Comparison of ENCODE assay signal across 30 cellular contexts in genomic region chr2:161843936-161844335, GRCh38.
"Had no signal": no experiment of that assay in that cellular context is flagged by ENCODE, and none has a peak within 500 bp of the region (broad histone marks: within the 10 kb centered on the region; RNA-seq: fewer than 3 reads in every experiment).

No MANE protein-coding gene starts in this region.

- H3K36me3 ChIP-seq: ascending aorta, cardiac muscle cell, colonic mucosa, gastrocnemius medialis, left lung, right lobe of liver, thoracic aorta had no signal

- H3K9me3 Mint-ChIP-seq: activated CD4-positive, alpha-beta T cell treated with anti-CD3 and anti-CD28 coated beads, Interleukin-2, amount 10 ng/mL, durations not matched to agents 24 days and 14 days; activated naive CD4-positive, alpha-beta T cell treated with anti-CD3 and anti-CD28 coated beads, Interleukin-2, amount 10 ng/mL, durations not matched to agents 7 days and 5 days; activated naive CD8-positive, alpha-beta T cell treated with anti-CD3 and anti-CD28 coated beads, Interleukin-2, amount 10 ng/mL, durations not matched to agents 7 days and 5 days; activated T-cell treated with anti-CD3 and anti-CD28 coated beads, Interleukin-2, amount 50 U/mL, for 24 hours; nephron had no signal

- DNase-seq: activated CD4-positive, alpha-beta memory T cell treated with anti-CD3 and anti-CD28 coated beads for 36 hours; activated CD4-positive, alpha-beta T cell treated with anti-CD3 and anti-CD28 coated beads, Interleukin-2, amount 10 ng/mL, durations not matched to agents 24 days and 14 days; activated CD4-positive, CD25-positive, alpha-beta regulatory T cell treated with anti-CD3 and anti-CD28 coated beads, Interleukin-2, amount 50 U/mL, for 72 hours; activated CD8-positive, alpha-beta memory T cell treated with anti-CD3 and anti-CD28 coated beads, Interleukin-2, amount 50 U/mL, for 4 hours; activated gamma-delta T cell; activated naive CD4-positive, alpha-beta T cell treated with anti-CD3 and anti-CD28 coated beads, Interleukin-2, amount 10 ng/mL, durations not matched to agents 7 days and 5 days; activated naive CD8-positive, alpha-beta T cell treated with anti-CD3 and anti-CD28 coated beads, Interleukin-2, amount 10 ng/mL, durations not matched to agents 7 days and 5 days; activated T-cell treated with anti-CD3 and anti-CD28 coated beads, Interleukin-2, amount 50 U/mL, for 24 hours; cerebellar nuclear complex; colonic mucosa; effector CD8-positive, alpha-beta T cell; erythroblast; gastrocnemius medialis; glutamatergic neuron; left lung; mesendoderm; right lobe of liver; stimulated activated CD4-positive, alpha-beta T cell treated with anti-CD3 and anti-CD28 coated beads, Interleukin-12 subunit alpha, Interleukin-12 subunit beta, amount 100 ng/mL, for 4 hours; stimulated activated CD4-positive, alpha-beta T cell treated with anti-CD3 and anti-CD28 coated beads, Interleukin-4, amount 100 ng/mL, for 1 hour; stimulated activated naive CD8-positive, alpha-beta T cell treated with anti-CD3 and anti-CD28 coated beads, Interleukin-15, Interleukin-2, amounts not matched to agents 100 U/mL and 50 U/mL, for 24 hours; T1000; trophoblast cell had no signal

- ATAC-seq: gastrocnemius medialis; left lung; stimulated activated naive CD8-positive, alpha-beta T cell treated with anti-CD3 and anti-CD28 coated beads, Interleukin-15, Interleukin-2, amounts not matched to agents 100 U/mL and 50 U/mL, for 24 hours had no signal

- H3K4me1 ChIP-seq: ascending aorta, colonic mucosa, gastrocnemius medialis, left lung, right lobe of liver had no signal

- H3K4me3 ChIP-seq: ascending aorta, cardiac muscle cell, colonic mucosa, gastrocnemius medialis, left lung, lung, right lobe of liver, skin epidermis, thoracic aorta had no signal

- H3K4me1 Mint-ChIP-seq: activated CD4-positive, alpha-beta T cell treated with anti-CD3 and anti-CD28 coated beads, Interleukin-2, amount 10 ng/mL, durations not matched to agents 24 days and 14 days; activated naive CD4-positive, alpha-beta T cell treated with anti-CD3 and anti-CD28 coated beads, Interleukin-2, amount 10 ng/mL, durations not matched to agents 7 days and 5 days; activated naive CD8-positive, alpha-beta T cell treated with anti-CD3 and anti-CD28 coated beads, Interleukin-2, amount 10 ng/mL, durations not matched to agents 7 days and 5 days had no signal

- H3K27ac ChIP-seq: ascending aorta, cardiac muscle cell, colonic mucosa, gastrocnemius medialis, left lung, right lobe of liver, skin epidermis, thoracic aorta had no signal

- H3K9me3 ChIP-seq: colonic mucosa, gastrocnemius medialis, right lobe of liver, thoracic aorta had no signal

- FAIRE-seq: urothelium cell line had no signal

- H3K27ac Mint-ChIP-seq: activated CD4-positive, alpha-beta memory T cell treated with anti-CD3 and anti-CD28 coated beads for 36 hours; activated CD4-positive, alpha-beta T cell treated with anti-CD3 and anti-CD28 coated beads, Interleukin-2, amount 10 ng/mL, durations not matched to agents 24 days and 14 days; activated naive CD4-positive, alpha-beta T cell treated with anti-CD3 and anti-CD28 coated beads, Interleukin-2, amount 10 ng/mL, durations not matched to agents 7 days and 5 days; activated naive CD8-positive, alpha-beta T cell treated with anti-CD3 and anti-CD28 coated beads, Interleukin-2, amount 10 ng/mL, durations not matched to agents 7 days and 5 days; activated T-cell treated with anti-CD3 and anti-CD28 coated beads, Interleukin-2, amount 50 U/mL, for 24 hours; nephron had no signal

- H3K27me3 Mint-ChIP-seq: activated naive CD4-positive, alpha-beta T cell treated with anti-CD3 and anti-CD28 coated beads, Interleukin-2, amount 10 ng/mL, durations not matched to agents 7 days and 5 days had no signal

- H3K4me3 Mint-ChIP-seq: activated CD4-positive, alpha-beta memory T cell treated with anti-CD3 and anti-CD28 coated beads for 36 hours; activated CD4-positive, alpha-beta T cell treated with anti-CD3 and anti-CD28 coated beads, Interleukin-2, amount 10 ng/mL, durations not matched to agents 24 days and 14 days; activated naive CD4-positive, alpha-beta T cell treated with anti-CD3 and anti-CD28 coated beads, Interleukin-2, amount 10 ng/mL, durations not matched to agents 7 days and 5 days; activated naive CD8-positive, alpha-beta T cell treated with anti-CD3 and anti-CD28 coated beads, Interleukin-2, amount 10 ng/mL, durations not matched to agents 7 days and 5 days; activated T-cell treated with anti-CD3 and anti-CD28 coated beads, Interleukin-2, amount 50 U/mL, for 24 hours; brain; nephron had no signal

- H3K27me3 ChIP-seq: ascending aorta, cardiac muscle cell, colonic mucosa, gastrocnemius medialis, left lung, right lobe of liver had no signal
